9 cellular contexts compared by ENCODE assay signal in genomic region chr18:35588995-35589394, GRCh38. TPM values are rescaled to one million over a fixed set of nuclear protein-coding genes. Genes with fewer than 3 reads are reported as not detected.
DNase-seq lines count a peak whose midpoint lies in the region; FAIRE-seq and TF ChIP-seq lines count a peak whose summit lies in the region.
"Had no signal": no experiment of that assay in that cellular context is flagged by ENCODE, and none has a peak within 500 bp of the region (broad histone marks: within the 10 kb centered on the region; RNA-seq: fewer than 3 reads in every experiment).

No MANE protein-coding gene starts in this region.

- H3K9ac ChIP-seq in OCI-LY1 (ENCODE audit: low read length) (no peak overlapping the region), endodermal cell (ENCODE audit: extremely low read depth, low read length, poor library complexity, severe bottlenecking) (no peak overlapping the region)

- WGBS in endodermal cell (ENCODE audit: insufficient coverage in 1 of 2, insufficient read length in 1 of 2), 2 experiments = 85 to 100% methylated on average over 4 to 6 of the region's 6 CpGs
- 84 to 94% (median 94%) methylated on average over 6 of the region's 6 CpGs for WGBS in small intestine, 3 donors

- no peaks in the 10 kb centered on the region for H3F3A ChIP-seq in OCI-LY1 (ENCODE audit: insufficient read depth, low read length)

- no peak overlapping the region for H3K4me3 ChIP-seq in OCI-LY1 (ENCODE audit: low read depth, low read length, poor library complexity, severe bottlenecking)
- H3K4me3 ChIP-seq in endodermal cell (ENCODE audit: low read length) = no peak overlapping the region
- no peak overlapping the region for H3K4me3 ChIP-seq in small intestine (ENCODE audit: low read depth in 1 of 2, low read length in 2 of 2)

- intact Hi-C loops in CD14-positive monocyte (cut with micrococcal nuclease) = loop anchor here in 1 of 2 donors (10.0 kb wide), 1 partner anchor 174 kb away; no protein-coding TSS in a partner anchor

- H3K79me2 ChIP-seq in OCI-LY1 (ENCODE audit: insufficient read depth, low read length) = peaks cover 70% of the 10 kb centered on the region

- TF ChIP-seq CTCF in OCI-LY1 (IDR thresholded peaks at IDR 0.05; ENCODE audit: low read length) = peak; percentile 50; the same call in 1 of the 2 replicates
- TF ChIP-seq CTCF in endodermal cell (conservative IDR thresholded peaks at IDR 0.05) = peak; percentile 76
- TF ChIP-seq CTCF in progenitor cell of endocrine pancreas (IDR thresholded peaks at IDR 0.05; ENCODE audit: unreplicated experiment) = no peak
- TF ChIP-seq CTCF in CD14-positive monocyte (IDR thresholded peaks at IDR 0.05) = no peak

- no peak for FAIRE-seq in small intestine (lab: Jason Lieb, UNC)

- H3K27ac ChIP-seq in OCI-LY1 (ENCODE audit: low read depth, low read length, poor library complexity, severe bottlenecking) (peak overlapping the region; percentile 21), endodermal cell (ENCODE audit: low read depth, low read length) (no peak overlapping the region), small intestine (ENCODE audit: low read depth in 1 of 2, low read length in 1 of 2) (no peak overlapping the region)

- H3K9me3 Mint-ChIP-seq in endodermal cell = peaks cover 39% of the 10 kb centered on the region
- H3K9me3 Mint-ChIP-seq in progenitor cell of endocrine pancreas (ENCODE audit: low read depth) = peaks cover 41% of the 10 kb centered on the region
- peaks cover 15 to 23% (median 18%) of the 10 kb centered on the region in 7 donors for H3K9me3 Mint-ChIP-seq in CD14-positive monocyte

- no peak overlapping the region for H3K4me2 ChIP-seq in OCI-LY1 (ENCODE audit: low read length)

- no peaks in the 10 kb centered on the region for H3K9me2 ChIP-seq in OCI-LY1 (ENCODE audit: low read depth, low read length)

- H2AFZ ChIP-seq in OCI-LY1 (ENCODE audit: low read length) = no peak overlapping the region

- H3K4me3 Mint-ChIP-seq in endodermal cell (no peak overlapping the region), progenitor cell of endocrine pancreas (ENCODE audit: low read depth) (no peak overlapping the region), CD14-positive monocyte (no peak overlapping the region)

- peaks cover 26% of the 10 kb centered on the region for H3K36me3 Mint-ChIP-seq in endodermal cell (ENCODE audit: low read depth)
- H3K36me3 Mint-ChIP-seq in progenitor cell of endocrine pancreas (ENCODE audit: insufficient read depth) = peaks cover 33% of the 10 kb centered on the region
- H3K36me3 Mint-ChIP-seq in CD14-positive monocyte = peaks cover 13 to 21% of the 10 kb centered on the region in 2 donors

- DNase-seq in stimulated activated CD4-positive, alpha-beta T cell treated with anti-CD3 and anti-CD28 coated beads, Interleukin-4, amount 100 ng/mL, for 24 hours = peak; percentile 23
- no peak for DNase-seq in stimulated activated CD4-positive, alpha-beta T cell treated with anti-CD3 and anti-CD28 coated beads, Interleukin-2, amount 100 ng/mL, for 24 hours
- peak; percentile 70 for DNase-seq in endodermal cell
- no peak for DNase-seq in DMS153 (lab: John Stamatoyannopoulos, UW)
- DNase-seq in progenitor cell of endocrine pancreas (ENCODE audit: low spot score, unreplicated experiment) = no peak
- DNase-seq in small intestine = no peak
- DNase-seq in CD14-positive monocyte (ENCODE audit: low spot score) = no peak
- DNase-seq: NCI-H1436 had no signal

- H3K27me3 ChIP-seq in OCI-LY1 (ENCODE audit: insufficient read depth, low read length) = no peaks in the 10 kb centered on the region
- no peaks in the 10 kb centered on the region for H3K27me3 ChIP-seq in endodermal cell (ENCODE audit: control insufficient read depth, insufficient read depth, low read length, poor library complexity, severe bottlenecking)
- H3K27me3 ChIP-seq in small intestine (ENCODE audit: control insufficient read depth in 2 of 2, insufficient read depth in 2 of 2, low read length in 2 of 2) = no peaks in the 10 kb centered on the region

- no peaks in the 10 kb centered on the region for H4K20me1 ChIP-seq in OCI-LY1 (ENCODE audit: insufficient read depth, low read length)

- peaks cover 30% of the 10 kb centered on the region for H3K4me1 ChIP-seq in OCI-LY1 (ENCODE audit: insufficient read depth, low read length, severe bottlenecking)
- no peaks in the 10 kb centered on the region for H3K4me1 ChIP-seq in endodermal cell (ENCODE audit: control insufficient read depth, insufficient read depth, low read length)
- peaks cover 3 to 5% of the 10 kb centered on the region in 2 donors for H3K4me1 ChIP-seq in small intestine (ENCODE audit: control insufficient read depth in 2 of 2, insufficient read depth in 1 of 2, low read depth in 1 of 2, low read length in 1 of 2)

- H3K9me3 ChIP-seq in OCI-LY1 (ENCODE audit: low read length) = peaks cover 6% of the 10 kb centered on the region
- peaks cover 47% of the 10 kb centered on the region for H3K9me3 ChIP-seq in endodermal cell (ENCODE audit: control insufficient read depth, low read length)
- no peaks in the 10 kb centered on the region for H3K9me3 ChIP-seq in small intestine (ENCODE audit: control insufficient read depth, low read depth)

- H3K27ac Mint-ChIP-seq in endodermal cell = peak overlapping the region; percentile 27
- H3K27ac Mint-ChIP-seq in progenitor cell of endocrine pancreas = no peak overlapping the region
- H3K27ac Mint-ChIP-seq in CD14-positive monocyte = peak overlapping the region in 1 of 7 donors; percentile 3

- no peaks in the 10 kb centered on the region for H3K36me3 ChIP-seq in OCI-LY1 (ENCODE audit: insufficient read depth, low read length)
- H3K36me3 ChIP-seq in endodermal cell (ENCODE audit: control insufficient read depth, insufficient read depth, low read length) = peaks cover 4% of the 10 kb centered on the region
- no peaks in the 10 kb centered on the region for H3K36me3 ChIP-seq in small intestine (ENCODE audit: control insufficient read depth in 2 of 2, insufficient read depth in 2 of 2, low read length in 2 of 2)

- H3K27me3 Mint-ChIP-seq in endodermal cell (ENCODE audit: insufficient read depth) (no peaks in the 10 kb centered on the region), progenitor cell of endocrine pancreas (no peaks in the 10 kb centered on the region), CD14-positive monocyte (ENCODE audit: low read depth in 3 of 3) (peaks cover 0 to 1% (median 0%) of the 10 kb centered on the region in 3 donors)

- H3K4me1 Mint-ChIP-seq in endodermal cell (peaks cover 10% of the 10 kb centered on the region), progenitor cell of endocrine pancreas (ENCODE audit: low read depth) (peaks cover 4% of the 10 kb centered on the region), CD14-positive monocyte (peaks cover 12% of the 10 kb centered on the region)

RNA-seq across cellular contexts. Expression of gene GALNT1, which starts 7.5 kb away (rescaled TPM):
- total RNA-seq in endodermal cell (100 to 1,000 TPM in 1 of 2 donors, 10 to 100 TPM in 1; 82.5 to 102 TPM), progenitor cell of endocrine pancreas (92.1 and 92.8 TPM in 2 replicates)
- polyA plus RNA-seq in endodermal cell (2013, experiment 1 of 2) = 62.3 TPM
- 59.3 TPM for polyA plus RNA-seq in endodermal cell (2013, experiment 2 of 2)
- polyA plus RNA-seq in small intestine (10 to 100 TPM; 18.4 to 48.1 (median 24.6) TPM), CD14-positive monocyte (10 to 100 TPM; 22.9 to 58.5 TPM)

Comparison
In these comparisons a context has a peak if more than half of its experiments do, and no peak if none do; other contexts are left out.
1. DNase-seq: peak in stimulated activated CD4-positive, alpha-beta T cell treated with anti-CD3 and anti-CD28 coated beads, Interleukin-4, amount 100 ng/mL, for 24 hours (single experiment) and endodermal cell (single experiment); none in stimulated activated CD4-positive, alpha-beta T cell treated with anti-CD3 and anti-CD28 coated beads, Interleukin-2, amount 100 ng/mL, for 24 hours (0 of 2), DMS153 (single experiment), progenitor cell of endocrine pancreas (single experiment), small intestine (single experiment) and CD14-positive monocyte (single experiment).
2. CTCF ChIP-seq: peak in OCI-LY1 (single experiment) and endodermal cell (single experiment); none in progenitor cell of endocrine pancreas (single experiment) and CD14-positive monocyte (single experiment).